8 cellular contexts compared by ENCODE assay signal in genomic region chr5:164504141-164504772, GRCh38.
DNase-seq lines count a peak whose midpoint lies in the region; ATAC-seq and TF ChIP-seq lines count a peak whose summit lies in the region.

No MANE protein-coding gene starts in this region.

- H3K4me1 ChIP-seq in vagina = no peaks in the 10 kb centered on the region
- H3K4me1 ChIP-seq in effector memory CD4-positive, alpha-beta T cell (ENCODE audit: control insufficient read depth, insufficient read depth, low read length, poor library complexity, severe bottlenecking) = no peaks in the 10 kb centered on the region

- H3K27me3 ChIP-seq in vagina = no peaks in the 10 kb centered on the region
- H3K27me3 ChIP-seq in effector memory CD4-positive, alpha-beta T cell (replicated peaks; ENCODE audit: control insufficient read depth, insufficient read depth, low read length, poor library complexity, severe bottlenecking) = no peaks in the 10 kb centered on the region

- intact Hi-C loops in vagina (cut with DNase I) = no loop called here

- H3K36me3 ChIP-seq in vagina = no peaks in the 10 kb centered on the region
- no peaks in the 10 kb centered on the region for H3K36me3 ChIP-seq in effector memory CD4-positive, alpha-beta T cell (ENCODE audit: control insufficient read depth, insufficient read depth, low read length)

- H3K27ac ChIP-seq in vagina = no peak overlapping the region
- H3K27ac ChIP-seq in effector memory CD4-positive, alpha-beta T cell (ENCODE audit: insufficient read depth, low read length, poor library complexity, severe bottlenecking) = no peak overlapping the region

- no peaks in the 10 kb centered on the region for H3K9me3 ChIP-seq in vagina
- H3K9me3 ChIP-seq in effector memory CD4-positive, alpha-beta T cell (ENCODE audit: control insufficient read depth, low read length) = no peaks in the 10 kb centered on the region

- no peak overlapping the region for H3K4me3 ChIP-seq in vagina
- H3K4me3 ChIP-seq in effector memory CD4-positive, alpha-beta T cell (ENCODE audit: insufficient read depth, low read depth, low read length, poor library complexity, severe bottlenecking) = no peak overlapping the region

- TF ChIP-seq POLR2A in vagina (IDR thresholded peaks at IDR 0.05) = no peak

- peak; percentile 43 to 69 (median 46) for TF ChIP-seq CTCF in vagina (IDR thresholded peaks at IDR 0.05)

- peak; percentile 86 for DNase-seq in DMS 273 (lab: John Stamatoyannopoulos, UW; ENCODE audit: unreplicated experiment)
- peak; percentile 31 for DNase-seq in NOMO-1 treated with dmso at 0.1 percent for 144 hours (lab: John Stamatoyannopoulos, UW; ENCODE audit: unreplicated experiment)
- DNase-seq in cerebellar cortex (ENCODE audit: low spot score) = peak; percentile 66
- DNase-seq in lung microvascular endothelial cell (ENCODE audit: low read depth in 2 of 2) = peak; percentile 75 to 79
- no peak for DNase-seq in vagina (ENCODE audit: extremely low spot score in 2 of 2)
- no peak for DNase-seq in effector memory CD4-positive, alpha-beta T cell

- peak; percentile 79 for ATAC-seq in GM18907 (IDR thresholded peaks at IDR 0.05; ENCODE audit: unreplicated experiment)
- ATAC-seq in HG03378 (IDR thresholded peaks at IDR 0.05; ENCODE audit: unreplicated experiment) = peak; percentile 64

Comparison
In these comparisons a context has a peak if more than half of its experiments do, and no peak if none do; other contexts are left out.
1. DNase-seq: peak in DMS 273 (single experiment), NOMO-1 treated with dmso at 0.1 percent for 144 hours (single experiment), cerebellar cortex (single experiment) and lung microvascular endothelial cell (2 of 2); none in vagina (0 of 2) and effector memory CD4-positive, alpha-beta T cell (0 of 3).